ENCODE assay signal across 13 cellular contexts in the genomic region with DNA sequence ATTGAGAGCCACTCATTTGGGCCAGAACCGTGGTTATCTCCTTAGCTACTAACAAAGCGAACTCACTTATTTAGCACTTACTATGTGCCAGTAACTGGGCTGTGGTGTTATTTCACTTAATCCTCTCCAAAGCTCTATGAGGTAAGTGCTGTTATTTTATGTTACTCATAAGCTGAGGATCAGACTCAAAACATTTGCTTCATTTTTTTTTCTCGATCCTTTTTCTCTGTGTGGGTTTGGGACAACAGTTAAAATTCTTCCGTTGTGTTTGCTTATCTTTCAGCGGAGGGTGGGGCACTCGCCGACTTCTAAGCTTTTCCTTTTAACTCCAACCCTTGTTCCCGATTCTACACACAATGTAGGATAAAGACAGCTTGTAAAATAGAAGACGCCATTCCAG.
"Had no signal": no experiment of that assay in that cellular context is flagged by ENCODE, and none has a peak within 500 bp of the region (broad histone marks: within the 10 kb centered on the region; RNA-seq: fewer than 3 reads in every experiment).

No MANE protein-coding gene starts in this region.

- ATAC-seq: effector memory CD8-positive, alpha-beta T cell; lower lobe of right lung; stimulated activated naive B cell treated with anti-CD40 and anti-IgM and Interleukin-4, amounts not matched to agents 10 μg/mL and 1 μg/mL and 100 μg/mL, for 72 hours had no signal

- H3K4me3 ChIP-seq: lower lobe of right lung, right atrium auricular region had no signal

- H3K9me3 ChIP-seq: lower lobe of right lung, right atrium auricular region had no signal

- DNase-seq: activated CD4-positive, alpha-beta T cell treated with anti-CD3 and anti-CD28 coated beads, Interleukin-2, amount 50 U/mL, for 1 hour; effector memory CD8-positive, alpha-beta T cell; lower lobe of right lung; naive B cell; stimulated activated CD4-positive, alpha-beta T cell treated with anti-CD3 and anti-CD28 coated beads, Interleukin-1b, Interleukin-23, amount 100 ng/mL, for 48 hours; stimulated activated naive B cell treated with anti-CD40 and anti-IgM and Interleukin-4, amounts not matched to agents 10 μg/mL and 1 μg/mL and 100 μg/mL, for 72 hours; trophoblast cell had no signal

- H3K27me3 ChIP-seq: right atrium auricular region had no signal

- H3K27ac Mint-ChIP-seq: activated naive CD4-positive, alpha-beta T cell treated with anti-CD3 and anti-CD28 coated beads, Interleukin-2, amount 50 U/mL, for 24 hours; activated T-helper 2 cell treated with anti-CD3 and anti-CD28 coated beads, Interferon-gamma antibody, Interleukin-2, Interleukin-4, amounts not matched to agents 10 μg/mL and 5 μg/mL and 100 μg/mL, durations not matched to agents 14 hours and 24 hours and 36 hours; dendritic cell treated with granulocyte-macrophage colony-stimulating factor and Interleukin-4, amounts not matched to agents 40 ng/mL and 50 ng/mL, for 4 days; effector memory CD8-positive, alpha-beta T cell; naive B cell; stimulated activated naive B cell treated with anti-CD40 and anti-IgM and Interleukin-4, amounts not matched to agents 10 μg/mL and 1 μg/mL and 100 μg/mL, for 72 hours; T-helper 1 cell treated with Interleukin-12 subunit alpha and Interleukin-12 subunit beta and Interleukin-4 antibody, amounts not matched to agents 30 μg/mL and 1 μg/mL, for 36 hours had no signal

- H3K4me1 Mint-ChIP-seq: activated naive CD4-positive, alpha-beta T cell treated with anti-CD3 and anti-CD28 coated beads, Interleukin-2, amount 50 U/mL, for 24 hours; naive B cell; stimulated activated naive B cell treated with anti-CD40 and anti-IgM and Interleukin-4, amounts not matched to agents 10 μg/mL and 1 μg/mL and 100 μg/mL, for 72 hours had no signal

- H3K36me3 ChIP-seq: lower lobe of right lung, right atrium auricular region had no signal

- H3K36me3 Mint-ChIP-seq: activated naive CD4-positive, alpha-beta T cell treated with anti-CD3 and anti-CD28 coated beads, Interleukin-2, amount 50 U/mL, for 24 hours; naive B cell; stimulated activated naive B cell treated with anti-CD40 and anti-IgM and Interleukin-4, amounts not matched to agents 10 μg/mL and 1 μg/mL and 100 μg/mL, for 72 hours had no signal

- H3K9me3 Mint-ChIP-seq: activated naive CD4-positive, alpha-beta T cell treated with anti-CD3 and anti-CD28 coated beads, Interleukin-2, amount 50 U/mL, for 24 hours; activated T-helper 2 cell treated with anti-CD3 and anti-CD28 coated beads, Interferon-gamma antibody, Interleukin-2, Interleukin-4, amounts not matched to agents 10 μg/mL and 5 μg/mL and 100 μg/mL, durations not matched to agents 14 hours and 24 hours and 36 hours; dendritic cell treated with granulocyte-macrophage colony-stimulating factor and Interleukin-4, amounts not matched to agents 40 ng/mL and 50 ng/mL, for 4 days; effector memory CD8-positive, alpha-beta T cell; naive B cell; stimulated activated naive B cell treated with anti-CD40 and anti-IgM and Interleukin-4, amounts not matched to agents 10 μg/mL and 1 μg/mL and 100 μg/mL, for 72 hours; T-helper 1 cell treated with Interleukin-12 subunit alpha and Interleukin-12 subunit beta and Interleukin-4 antibody, amounts not matched to agents 30 μg/mL and 1 μg/mL, for 36 hours had no signal

- H3K27ac ChIP-seq: epithelial cell of prostate, lower lobe of right lung, right atrium auricular region had no signal

- H3K4me1 ChIP-seq: lower lobe of right lung had no signal

- H3K4me3 Mint-ChIP-seq: activated naive CD4-positive, alpha-beta T cell treated with anti-CD3 and anti-CD28 coated beads, Interleukin-2, amount 50 U/mL, for 24 hours; dendritic cell treated with granulocyte-macrophage colony-stimulating factor and Interleukin-4, amounts not matched to agents 40 ng/mL and 50 ng/mL, for 4 days; effector memory CD8-positive, alpha-beta T cell; naive B cell; stimulated activated naive B cell treated with anti-CD40 and anti-IgM and Interleukin-4, amounts not matched to agents 10 μg/mL and 1 μg/mL and 100 μg/mL, for 72 hours; T-helper 1 cell treated with Interleukin-12 subunit alpha and Interleukin-12 subunit beta and Interleukin-4 antibody, amounts not matched to agents 30 μg/mL and 1 μg/mL, for 36 hours had no signal
